In genomic region chr16:48123104-48123788, GRCh38 we compare ENCODE assay signal across 9 cellular contexts. TPM values are rescaled to one million over a fixed set of nuclear protein-coding genes. Genes with fewer than 3 reads are reported as not detected.
DNase-seq lines count a peak whose midpoint lies in the region; TF ChIP-seq lines count a peak whose summit lies in the region.
"Had no signal": no experiment of that assay in that cellular context is flagged by ENCODE, and none has a peak within 500 bp of the region (broad histone marks: within the 10 kb centered on the region; RNA-seq: fewer than 3 reads in every experiment).

No MANE protein-coding gene starts in this region.

- H3K27me3 ChIP-seq in ovary (no peaks in the 10 kb centered on the region), esophagus muscularis mucosa (no peaks in the 10 kb centered on the region)

- TF ChIP-seq CTCF in HEK293 (tag by site-specific recombination; IDR thresholded peaks at IDR 0.05) (no peak), ovary (IDR thresholded peaks at IDR 0.05) (no peak), esophagus muscularis mucosa (IDR thresholded peaks at IDR 0.05) (no peak)

- no peaks in the 10 kb centered on the region for H3K36me3 Mint-ChIP-seq in T-helper 2 cell treated with Interferon-gamma antibody and Interleukin-4, amounts not matched to agents 5 μg/mL and 100 μg/mL, for 36 hours (ENCODE audit: low read depth)

- H3K27ac ChIP-seq in HEK293 (ENCODE audit: extremely low read depth, low read depth, low read length) = no peak overlapping the region
- H3K27ac ChIP-seq in ovary = no peak overlapping the region
- no peak overlapping the region for H3K27ac ChIP-seq in esophagus muscularis mucosa (replicated peaks in 1 of 4)

- H3K36me3 ChIP-seq in HEK293 (ENCODE audit: control insufficient read depth in 2 of 2, insufficient read depth in 1 of 2, low read length in 2 of 2) = no peaks in the 10 kb centered on the region
- H3K36me3 ChIP-seq in ovary = no peaks in the 10 kb centered on the region
- H3K36me3 ChIP-seq in esophagus muscularis mucosa = no peaks in the 10 kb centered on the region

- no peaks in the 10 kb centered on the region for H3K9me3 ChIP-seq in HEK293 (ENCODE audit: control insufficient read depth, insufficient read depth, low read depth, low read length)
- no peaks in the 10 kb centered on the region for H3K9me3 ChIP-seq in ovary
- H3K9me3 ChIP-seq in esophagus muscularis mucosa = no peaks in the 10 kb centered on the region

- WGBS in ovary, 3 donors = 41 to 63% (median 53%) methylated on average over 5 of the region's 5 CpGs
- WGBS in esophagus muscularis mucosa = 48% methylated on average over 5 of the region's 5 CpGs

- TF ChIP-seq EP300 in ovary (IDR thresholded peaks at IDR 0.05) (no peak), esophagus muscularis mucosa (IDR thresholded peaks at IDR 0.05) (no peak)

- POLR2A ChIA-PET in HEK293 (lab: Yijun Ruan, JAX) = no interaction called here

- H3K4me1 ChIP-seq in HEK293 (ENCODE audit: control insufficient read depth, insufficient read depth, low read length) (peaks cover 3% of the 10 kb centered on the region; the same call in 1 of the 2 replicates), ovary (ENCODE audit: insufficient read depth) (no peaks in the 10 kb centered on the region), esophagus muscularis mucosa (peaks cover 0 to 5% (median 3%) of the 10 kb centered on the region in 4 donors)

- CTCF ChIA-PET in HEK293 (lab: Yijun Ruan, JAX) = interaction anchor here (0.6 to 1.5 kb wide), 5 partner anchors 10 to 982 kb away, joined by 3 to 5 read pairs (median 4); no protein-coding TSS in a partner anchor

- H3K4me1 Mint-ChIP-seq in T-helper 2 cell treated with Interferon-gamma antibody and Interleukin-4, amounts not matched to agents 5 μg/mL and 100 μg/mL, for 36 hours (ENCODE audit: low read depth) = no peaks in the 10 kb centered on the region

- H3K27ac Mint-ChIP-seq in T-helper 2 cell treated with Interferon-gamma antibody and Interleukin-4, amounts not matched to agents 5 μg/mL and 100 μg/mL, for 36 hours = no peak overlapping the region
- H3K27ac Mint-ChIP-seq: dendritic cell treated with granulocyte-macrophage colony-stimulating factor and Interleukin-4, amounts not matched to agents 40 ng/mL and 50 ng/mL, for 4 days had no signal

- H3K9me3 Mint-ChIP-seq in T-helper 2 cell treated with Interferon-gamma antibody and Interleukin-4, amounts not matched to agents 5 μg/mL and 100 μg/mL, for 36 hours = no peaks in the 10 kb centered on the region
- H3K9me3 Mint-ChIP-seq: dendritic cell treated with granulocyte-macrophage colony-stimulating factor and Interleukin-4, amounts not matched to agents 40 ng/mL and 50 ng/mL, for 4 days had no signal

- no peak overlapping the region for H3K4me3 Mint-ChIP-seq in T-helper 2 cell treated with Interferon-gamma antibody and Interleukin-4, amounts not matched to agents 5 μg/mL and 100 μg/mL, for 36 hours
- H3K4me3 Mint-ChIP-seq: dendritic cell treated with granulocyte-macrophage colony-stimulating factor and Interleukin-4, amounts not matched to agents 40 ng/mL and 50 ng/mL, for 4 days had no signal

- peak; percentile 59 for DNase-seq in CD1c-positive myeloid dendritic cell (ENCODE audit: extremely low spot score)
- peak; percentile 68 for DNase-seq in T-helper 2 cell treated with Interferon-gamma antibody and Interleukin-4, amounts not matched to agents 5 μg/mL and 100 μg/mL, for 36 hours (ENCODE audit: low spot score)
- peak; percentile 89 for DNase-seq in fibroblast of the conjunctiva (ENCODE audit: low read depth)
- peak; percentile 15 for DNase-seq in stimulated activated CD8-positive, alpha-beta memory T cell treated with anti-CD3 and anti-CD28 coated beads, Interleukin-15, amount 100 ng/mL, for 24 hours (ENCODE audit: low read depth)
- DNase-seq in NCI-H2227 treated with DMSO at 0.1 percent for 48 hours (lab: John Stamatoyannopoulos, UW) = no peak
- no peak for DNase-seq in ovary
- no peak for DNase-seq in esophagus muscularis mucosa (ENCODE audit: extremely low spot score)

- H3K4me3 ChIP-seq in HEK293 (ENCODE audit: low read depth, low read length) (no peak overlapping the region), ovary (no peak overlapping the region), esophagus muscularis mucosa (no peak overlapping the region)

- intact Hi-C loops in ovary (cut with DNase I) = no loop called here
- intact Hi-C loops in esophagus muscularis mucosa (cut with DNase I) = no loop called here

- peaks cover 2% of the 10 kb centered on the region for H3K27me3 Mint-ChIP-seq in T-helper 2 cell treated with Interferon-gamma antibody and Interleukin-4, amounts not matched to agents 5 μg/mL and 100 μg/mL, for 36 hours (ENCODE audit: low read depth)

- TF ChIP-seq POLR2A in ovary (IDR thresholded peaks at IDR 0.05) (no peak), esophagus muscularis mucosa (IDR thresholded peaks at IDR 0.05; ENCODE audit: low read depth) (no peak)

TF ChIP-seq in HEK293, 187 proteins besides CTCF, POLR2A, EP300 and RAD21:
- TF ChIP-seq ZNF398 (tag by site-specific recombination; IDR thresholded peaks at IDR 0.05) (peak; percentile 77), ZFHX2 (tag by site-specific recombination; conservative IDR thresholded peaks at IDR 0.05) (peak; percentile 84), SP7 (tag by site-specific recombination; IDR thresholded peaks at IDR 0.05) (peak; percentile 49; the same call in 1 of the 2 replicates), ZNF660 (tag by site-specific recombination; IDR thresholded peaks at IDR 0.05) (0 out of 2 replicates have a peak, but pooled peaks have one; percentile 82), ZNF157 (tag by site-specific recombination; IDR thresholded peaks at IDR 0.05) (no peak), ZBTB1 (tag by site-specific recombination; IDR thresholded peaks at IDR 0.05) (no peak), SCRT1 (tag by site-specific recombination; IDR thresholded peaks at IDR 0.05; ENCODE audit: borderline replicate concordance) (no peak), EGR2 (tag by site-specific recombination; IDR thresholded peaks at IDR 0.05; ENCODE audit: low read depth) (peak; percentile 86), YY2 (tag by site-specific recombination; IDR thresholded peaks at IDR 0.05) (peak; percentile 14; the same call in 1 of the 2 replicates), ZNF692 (tag by site-specific recombination; IDR thresholded peaks at IDR 0.05) (peak; percentile 53; the same call in 1 of the 2 replicates), MYNN (tag by site-specific recombination; IDR thresholded peaks at IDR 0.05; ENCODE audit: borderline replicate concordance) (no peak)
- TF ChIP-seq, protein P1, sequence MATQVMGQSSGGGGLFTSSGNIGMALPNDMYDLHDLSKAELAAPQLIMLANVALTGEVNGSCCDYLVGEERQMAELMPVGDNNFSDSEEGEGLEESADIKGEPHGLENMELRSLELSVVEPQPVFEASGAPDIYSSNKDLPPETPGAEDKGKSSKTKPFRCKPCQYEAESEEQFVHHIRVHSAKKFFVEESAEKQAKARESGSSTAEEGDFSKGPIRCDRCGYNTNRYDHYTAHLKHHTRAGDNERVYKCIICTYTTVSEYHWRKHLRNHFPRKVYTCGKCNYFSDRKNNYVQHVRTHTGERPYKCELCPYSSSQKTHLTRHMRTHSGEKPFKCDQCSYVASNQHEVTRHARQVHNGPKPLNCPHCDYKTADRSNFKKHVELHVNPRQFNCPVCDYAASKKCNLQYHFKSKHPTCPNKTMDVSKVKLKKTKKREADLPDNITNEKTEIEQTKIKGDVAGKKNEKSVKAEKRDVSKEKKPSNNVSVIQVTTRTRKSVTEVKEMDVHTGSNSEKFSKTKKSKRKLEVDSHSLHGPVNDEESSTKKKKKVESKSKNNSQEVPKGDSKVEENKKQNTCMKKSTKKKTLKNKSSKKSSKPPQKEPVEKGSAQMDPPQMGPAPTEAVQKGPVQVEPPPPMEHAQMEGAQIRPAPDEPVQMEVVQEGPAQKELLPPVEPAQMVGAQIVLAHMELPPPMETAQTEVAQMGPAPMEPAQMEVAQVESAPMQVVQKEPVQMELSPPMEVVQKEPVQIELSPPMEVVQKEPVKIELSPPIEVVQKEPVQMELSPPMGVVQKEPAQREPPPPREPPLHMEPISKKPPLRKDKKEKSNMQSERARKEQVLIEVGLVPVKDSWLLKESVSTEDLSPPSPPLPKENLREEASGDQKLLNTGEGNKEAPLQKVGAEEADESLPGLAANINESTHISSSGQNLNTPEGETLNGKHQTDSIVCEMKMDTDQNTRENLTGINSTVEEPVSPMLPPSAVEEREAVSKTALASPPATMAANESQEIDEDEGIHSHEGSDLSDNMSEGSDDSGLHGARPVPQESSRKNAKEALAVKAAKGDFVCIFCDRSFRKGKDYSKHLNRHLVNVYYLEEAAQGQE (tag by site-specific recombination; IDR thresholded peaks at IDR 0.05) = no peak

RNA-seq across cellular contexts. Expression of gene ABCC12, which starts 32.5 kb away (rescaled TPM):
- total RNA-seq in ovary (under 1 TPM in 1 of 7 donors, not detected in 6; 0.10 TPM), esophagus muscularis mucosa (not detected)
- under 1 TPM; 0.08 to 0.12 TPM for polyA plus RNA-seq in ovary

Comparison
In these comparisons a context has a peak if more than half of its experiments do, and no peak if none do; other contexts are left out.
1. DNase-seq: peak in CD1c-positive myeloid dendritic cell (single experiment), T-helper 2 cell treated with Interferon-gamma antibody and Interleukin-4, amounts not matched to agents 5 μg/mL and 100 μg/mL, for 36 hours (single experiment), fibroblast of the conjunctiva (single experiment) and stimulated activated CD8-positive, alpha-beta memory T cell treated with anti-CD3 and anti-CD28 coated beads, Interleukin-15, amount 100 ng/mL, for 24 hours (single experiment); none in NCI-H2227 treated with DMSO at 0.1 percent for 48 hours (single experiment), ovary (0 of 5) and esophagus muscularis mucosa (single experiment).